In genomic region chr4:102809691-102810090, GRCh38 we compare ENCODE assay signal across 14 cellular contexts. TPM values are rescaled to one million over a fixed set of nuclear protein-coding genes. Genes with fewer than 3 reads are reported as not detected.
DNase-seq lines count a peak whose midpoint lies in the region; ATAC-seq, FAIRE-seq and TF ChIP-seq lines count a peak whose summit lies in the region.
"Had no signal": no experiment of that assay in that cellular context is flagged by ENCODE, and none has a peak within 500 bp of the region (broad histone marks: within the 10 kb centered on the region; RNA-seq: fewer than 3 reads in every experiment).

No MANE protein-coding gene starts in this region.

- peaks cover 77% of the 10 kb centered on the region for H3K4me1 Mint-ChIP-seq in activated T-helper 1 cell treated with anti-CD3 and anti-CD28 coated beads, Interleukin-12 subunit alpha, Interleukin-12 subunit beta, Interleukin-2, Interleukin-4 antibody, amounts not matched to agents 30 ng/mL and 10 ng/mL and 1 ng/mL, durations not matched to agents 14 hours and 24 hours and 36 hours (ENCODE audit: low read depth)
- H3K4me1 Mint-ChIP-seq in type B pancreatic cell (ENCODE audit: unreplicated experiment) = peaks cover 11% of the 10 kb centered on the region

- WGBS in small intestine, 3 donors = 79 to 95% (median 84%) methylated on average over 2 of the region's 2 CpGs

- no peaks in the 10 kb centered on the region for H3K9me3 Mint-ChIP-seq in activated naive CD4-positive, alpha-beta T cell treated with anti-CD3 and anti-CD28 coated beads, Interleukin-2, amount 50 U/mL, for 72 hours
- H3K9me3 Mint-ChIP-seq in activated T-helper 1 cell treated with anti-CD3 and anti-CD28 coated beads, Interleukin-12 subunit alpha, Interleukin-12 subunit beta, Interleukin-2, Interleukin-4 antibody, amounts not matched to agents 30 ng/mL and 10 ng/mL and 1 ng/mL, durations not matched to agents 14 hours and 24 hours and 36 hours = no peaks in the 10 kb centered on the region
- H3K9me3 Mint-ChIP-seq in type B pancreatic cell = no peaks in the 10 kb centered on the region
- H3K9me3 Mint-ChIP-seq: mesothelial cell of epicardium; stimulated activated memory B cell treated with anti-CD40 and anti-IgM and Interleukin-4, amounts not matched to agents 10 μg/mL and 1 μg/mL and 100 μg/mL, for 72 hours had no signal

- no peak for TF ChIP-seq CTCF in type B pancreatic cell (conservative IDR thresholded peaks at IDR 0.05)

- H3K4me3 ChIP-seq in small intestine (ENCODE audit: low read depth in 1 of 2, low read length in 2 of 2) = no peak overlapping the region

- no peak overlapping the region for H3K27ac ChIP-seq in small intestine (ENCODE audit: low read depth in 1 of 2, low read length in 1 of 2)

- DNase-seq in activated naive CD4-positive, alpha-beta T cell treated with anti-CD3 and anti-CD28 coated beads, Interleukin-2, amount 50 U/mL, for 72 hours (ENCODE audit: low spot score in 2 of 2) = no peak
- no peak for DNase-seq in activated naive CD4-positive, alpha-beta T cell (lab: John Stamatoyannopoulos, UW)
- no peak for DNase-seq in activated T-helper 1 cell treated with anti-CD3 and anti-CD28 coated beads, Interleukin-12 subunit alpha, Interleukin-12 subunit beta, Interleukin-2, Interleukin-4 antibody, amounts not matched to agents 30 ng/mL and 10 ng/mL and 1 ng/mL, durations not matched to agents 14 hours and 24 hours and 36 hours (ENCODE audit: low spot score)
- DNase-seq in fibroblast of the conjunctiva (ENCODE audit: low read depth) = peak; percentile 24
- no peak for DNase-seq in type B pancreatic cell (ENCODE audit: extremely low spot score, unreplicated experiment)
- no peak for DNase-seq in NCI-H1930 (lab: John Stamatoyannopoulos, UW)
- no peak for DNase-seq in small intestine
- DNase-seq: activated T-cell treated with anti-CD3 and anti-CD28 coated beads, Interleukin-2, amount 50 U/mL, for 1 hour; BE2C; NCI-H1417; NCI-H524 had no signal

- peak overlapping the region; percentile 44 to 88 for H3K27ac Mint-ChIP-seq in activated naive CD4-positive, alpha-beta T cell treated with anti-CD3 and anti-CD28 coated beads, Interleukin-2, amount 50 U/mL, for 72 hours
- peak overlapping the region; percentile 59 for H3K27ac Mint-ChIP-seq in activated T-helper 1 cell treated with anti-CD3 and anti-CD28 coated beads, Interleukin-12 subunit alpha, Interleukin-12 subunit beta, Interleukin-2, Interleukin-4 antibody, amounts not matched to agents 30 ng/mL and 10 ng/mL and 1 ng/mL, durations not matched to agents 14 hours and 24 hours and 36 hours
- peak overlapping the region; percentile 12 for H3K27ac Mint-ChIP-seq in type B pancreatic cell
- H3K27ac Mint-ChIP-seq: stimulated activated memory B cell treated with anti-CD40 and anti-IgM and Interleukin-4, amounts not matched to agents 10 μg/mL and 1 μg/mL and 100 μg/mL, for 72 hours had no signal

- peak in 1 of 2 donors; percentile 28 for ATAC-seq in activated naive CD4-positive, alpha-beta T cell treated with anti-CD3 and anti-CD28 coated beads, Interleukin-2, amount 50 U/mL, for 72 hours
- ATAC-seq in GM18498 (IDR thresholded peaks at IDR 0.05; ENCODE audit: unreplicated experiment) = no peak

- H3K9me3 ChIP-seq in small intestine (ENCODE audit: control insufficient read depth, low read depth) = no peaks in the 10 kb centered on the region
- H3K9me3 ChIP-seq: BE2C had no signal

- no peaks in the 10 kb centered on the region for H3K27me3 ChIP-seq in small intestine (ENCODE audit: control insufficient read depth in 2 of 2, insufficient read depth in 2 of 2, low read length in 2 of 2)
- H3K27me3 ChIP-seq: BE2C had no signal

- peaks cover 0 to 12% of the 10 kb centered on the region in 2 donors for H3K36me3 ChIP-seq in small intestine (ENCODE audit: control insufficient read depth in 2 of 2, insufficient read depth in 2 of 2, low read length in 2 of 2)

- FAIRE-seq in small intestine (lab: Jason Lieb, UNC) = no peak

- no peaks in the 10 kb centered on the region for H3K27me3 Mint-ChIP-seq in activated T-helper 1 cell treated with anti-CD3 and anti-CD28 coated beads, Interleukin-12 subunit alpha, Interleukin-12 subunit beta, Interleukin-2, Interleukin-4 antibody, amounts not matched to agents 30 ng/mL and 10 ng/mL and 1 ng/mL, durations not matched to agents 14 hours and 24 hours and 36 hours (ENCODE audit: insufficient read depth)
- no peaks in the 10 kb centered on the region for H3K27me3 Mint-ChIP-seq in type B pancreatic cell
- H3K27me3 Mint-ChIP-seq: stimulated activated memory B cell treated with anti-CD40 and anti-IgM and Interleukin-4, amounts not matched to agents 10 μg/mL and 1 μg/mL and 100 μg/mL, for 72 hours had no signal

- H3K4me1 ChIP-seq in small intestine (ENCODE audit: control insufficient read depth in 2 of 2, insufficient read depth in 1 of 2, low read depth in 1 of 2, low read length in 1 of 2) = no peaks in the 10 kb centered on the region
- H3K4me1 ChIP-seq: BE2C had no signal

- H3K4me3 Mint-ChIP-seq in activated T-helper 1 cell treated with anti-CD3 and anti-CD28 coated beads, Interleukin-12 subunit alpha, Interleukin-12 subunit beta, Interleukin-2, Interleukin-4 antibody, amounts not matched to agents 30 ng/mL and 10 ng/mL and 1 ng/mL, durations not matched to agents 14 hours and 24 hours and 36 hours = no peak overlapping the region
- no peak overlapping the region for H3K4me3 Mint-ChIP-seq in type B pancreatic cell
- H3K4me3 Mint-ChIP-seq: mesothelial cell of epicardium had no signal

- intact Hi-C loops in activated T-helper 1 cell treated with anti-CD3 and anti-CD28 coated beads, Interleukin-12 subunit alpha, Interleukin-12 subunit beta, Interleukin-2, Interleukin-4 antibody, amounts not matched to agents 30 ng/mL and 10 ng/mL and 1 ng/mL, durations not matched to agents 14 hours and 24 hours and 36 hours (cut with micrococcal nuclease) = loop anchor here (1.0 to 2.0 kb wide), 3 partner anchors 8 to 13 kb away; no protein-coding TSS in a partner anchor

- H3K36me3 Mint-ChIP-seq in activated naive CD4-positive, alpha-beta T cell treated with anti-CD3 and anti-CD28 coated beads, Interleukin-2, amount 50 U/mL, for 72 hours = peaks cover 20 to 63% of the 10 kb centered on the region in 2 donors
- H3K36me3 Mint-ChIP-seq in activated T-helper 1 cell treated with anti-CD3 and anti-CD28 coated beads, Interleukin-12 subunit alpha, Interleukin-12 subunit beta, Interleukin-2, Interleukin-4 antibody, amounts not matched to agents 30 ng/mL and 10 ng/mL and 1 ng/mL, durations not matched to agents 14 hours and 24 hours and 36 hours (ENCODE audit: low read depth) = peaks cover 48% of the 10 kb centered on the region
- peaks cover 38% of the 10 kb centered on the region for H3K36me3 Mint-ChIP-seq in type B pancreatic cell

RNA-seq across cellular contexts. Expression of gene UBE2D3, which starts 17.7 kb away (rescaled TPM):
- 100 to 1,000 TPM; 413 to 496 TPM for total RNA-seq in activated naive CD4-positive, alpha-beta T cell treated with anti-CD3 and anti-CD28 coated beads, Interleukin-2, amount 50 U/mL, for 72 hours
- 480 and 507 TPM in 2 replicates for total RNA-seq in activated T-helper 1 cell treated with anti-CD3 and anti-CD28 coated beads, Interleukin-12 subunit alpha, Interleukin-12 subunit beta, Interleukin-2, Interleukin-4 antibody, amounts not matched to agents 30 ng/mL and 10 ng/mL and 1 ng/mL, durations not matched to agents 14 hours and 24 hours and 36 hours
- 288 and 302 TPM in 2 replicates for total RNA-seq in type B pancreatic cell (ENCODE audit: low replicate concordance)
- polyA plus RNA-seq in small intestine = 100 to 1,000 TPM; 173 to 249 (median 232) TPM

RNA-seq across cellular contexts. Expression of gene MANBA, which starts 48.9 kb away (rescaled TPM):
- total RNA-seq in activated naive CD4-positive, alpha-beta T cell treated with anti-CD3 and anti-CD28 coated beads, Interleukin-2, amount 50 U/mL, for 72 hours = 10 to 100 TPM; 12.3 to 20.6 TPM
- total RNA-seq in activated T-helper 1 cell treated with anti-CD3 and anti-CD28 coated beads, Interleukin-12 subunit alpha, Interleukin-12 subunit beta, Interleukin-2, Interleukin-4 antibody, amounts not matched to agents 30 ng/mL and 10 ng/mL and 1 ng/mL, durations not matched to agents 14 hours and 24 hours and 36 hours = 7.5 and 8.0 TPM in 2 replicates
- 32.4 and 38.0 TPM in 2 replicates for total RNA-seq in type B pancreatic cell (ENCODE audit: low replicate concordance)
- polyA plus RNA-seq in small intestine = 10 to 100 TPM in 1 of 3 donors, 1 to 10 TPM in 2; 4.7 to 11.7 (median 4.9) TPM

RNA-seq across cellular contexts. Expression of gene CISD2, which starts 59.1 kb away (rescaled TPM):
- 10 to 100 TPM; 32.2 to 33.8 TPM for total RNA-seq in activated naive CD4-positive, alpha-beta T cell treated with anti-CD3 and anti-CD28 coated beads, Interleukin-2, amount 50 U/mL, for 72 hours
- 41.2 and 50.7 TPM in 2 replicates for total RNA-seq in activated T-helper 1 cell treated with anti-CD3 and anti-CD28 coated beads, Interleukin-12 subunit alpha, Interleukin-12 subunit beta, Interleukin-2, Interleukin-4 antibody, amounts not matched to agents 30 ng/mL and 10 ng/mL and 1 ng/mL, durations not matched to agents 14 hours and 24 hours and 36 hours
- 25.6 and 27.9 TPM in 2 replicates for total RNA-seq in type B pancreatic cell (ENCODE audit: low replicate concordance)
- polyA plus RNA-seq in small intestine = 10 to 100 TPM; 25.7 to 39.8 (median 26.2) TPM

Comparison
In these comparisons a context has a peak if more than half of its experiments do, and no peak if none do; other contexts are left out.
1. H3K27ac Mint-ChIP-seq: peak in every context shown above with its lines; median percentile 66 in activated naive CD4-positive, alpha-beta T cell treated with anti-CD3 and anti-CD28 coated beads, Interleukin-2, amount 50 U/mL, for 72 hours; 59 in activated T-helper 1 cell treated with anti-CD3 and anti-CD28 coated beads, Interleukin-12 subunit alpha, Interleukin-12 subunit beta, Interleukin-2, Interleukin-4 antibody, amounts not matched to agents 30 ng/mL and 10 ng/mL and 1 ng/mL, durations not matched to agents 14 hours and 24 hours and 36 hours; 12 in type B pancreatic cell.